In the genomic region with DNA sequence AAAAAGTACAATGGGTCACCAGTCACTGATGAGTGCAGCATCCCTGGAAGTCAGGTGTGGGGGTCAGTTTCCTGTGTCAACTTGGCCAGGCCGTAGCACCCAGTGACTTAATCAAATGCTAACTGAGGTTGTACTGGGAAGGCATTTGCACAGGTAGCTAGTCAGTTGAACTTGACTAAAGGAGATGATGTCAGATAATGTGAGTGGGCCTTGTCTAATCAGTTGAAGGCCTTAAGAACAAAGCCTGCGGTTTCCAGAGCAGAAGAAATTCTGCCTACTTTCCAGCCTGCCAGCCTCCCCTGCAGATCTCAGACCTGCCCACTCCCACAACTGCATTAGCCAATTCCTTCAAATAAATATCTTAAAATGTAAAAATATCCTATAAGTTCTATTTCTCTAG, we compare ENCODE assay signal across 31 cellular contexts. TPM values are rescaled to one million over a fixed set of nuclear protein-coding genes. Genes with fewer than 3 reads are reported as not detected.
DNase-seq lines count a peak whose midpoint lies in the region; ATAC-seq and TF ChIP-seq lines count a peak whose summit lies in the region.
"Had no signal": no experiment of that assay in that cellular context is flagged by ENCODE, and none has a peak within 500 bp of the region (broad histone marks: within the 10 kb centered on the region; RNA-seq: fewer than 3 reads in every experiment).

No MANE protein-coding gene starts in this region.

- H4K20me1 ChIP-seq in smooth muscle cell (ENCODE audit: low read depth): no peaks in the 10 kb centered on the region

- no peak overlapping the region for H3K9ac ChIP-seq in smooth muscle cell (ENCODE audit: low read depth)
- H3K9ac ChIP-seq: KMS-11 had no signal

- peaks cover 4% of the 10 kb centered on the region for H3F3A ChIP-seq in smooth muscle cell (ENCODE audit: low read depth)

- in situ Hi-C loops in GM13977 (cut with MboI; ENCODE audit: low pct_unique_long_range_greater_than_20kb, low sequenced_read_pairs, unreplicated experiment): no loop called here

- intact Hi-C loops in ascending aorta (cut with DNase I) (loop anchor here (2.0 kb wide), 1 partner anchor 14 kb away; no protein-coding TSS in a partner anchor), left lung (cut with DNase I) (no loop called here)

- WGBS in smooth muscle cell (ENCODE audit: low lambda C conversion rate): 68% methylated on average over 2 of the region's 2 CpGs

- ATAC-seq in left lung: no peak
- no peak for ATAC-seq in HG03280 (IDR thresholded peaks at IDR 0.05; ENCODE audit: unreplicated experiment)
- ATAC-seq: left ventricle myocardium superior; naive thymus-derived CD4-positive, alpha-beta T cell; T-cell had no signal

- peaks cover 11 to 52% of the 10 kb centered on the region in 2 donors for H3K4me1 ChIP-seq in ascending aorta
- peaks cover 16 to 39% of the 10 kb centered on the region in 2 donors for H3K4me1 ChIP-seq in left lung
- no peaks in the 10 kb centered on the region for H3K4me1 ChIP-seq in smooth muscle cell (ENCODE audit: low read depth)
- H3K4me1 ChIP-seq: Peyer's patch, SJCRH30 had no signal

- H3K36me3 ChIP-seq in ascending aorta: no peaks in the 10 kb centered on the region
- no peaks in the 10 kb centered on the region for H3K36me3 ChIP-seq in left lung
- H3K36me3 ChIP-seq in smooth muscle cell (ENCODE audit: low read depth): no peaks in the 10 kb centered on the region
- H3K36me3 ChIP-seq: Peyer's patch, SJCRH30, upper lobe of left lung had no signal

- DNase-seq in HL-60 (ENCODE audit: low read depth in 1 of 2, low spot score in 1 of 2): no peak
- DNase-seq in ascending aorta (ENCODE audit: low spot score in 2 of 2): no peak
- DNase-seq in left lung: no peak
- no peak for DNase-seq in smooth muscle cell (lab: John Stamatoyannopoulos, UW; ENCODE audit: unreplicated experiment)
- no peak for DNase-seq in NCI-H2196 treated with DMSO at 0.1 percent for 48 hours (lab: John Stamatoyannopoulos, UW; ENCODE audit: unreplicated experiment)
- no peak for DNase-seq in GM13977 (ENCODE audit: low spot score)
- DNase-seq: activated B cell treated with CpG ODN at 0.5 μM for 24 hours; activated CD4-positive, alpha-beta T cell treated with anti-CD3 and anti-CD28 coated beads, Interleukin-2, amount 10 ng/mL, durations not matched to agents 7 days and 5 days; activated effector memory CD4-positive, alpha-beta T cell treated with Interleukin-2 at 50 U/mL for 16 hours; aorta; DMS79; effector memory CD4-positive, alpha-beta T cell; erythroblast; left ventricle myocardium superior; MM.1S; naive thymus-derived CD4-positive, alpha-beta T cell; NCI-H1417; NCI-H2029 treated with DMSO at 0.1 percent for 48 hours; NCI-H2227 treated with DMSO at 0.1 percent for 48 hours; NCI-H526 treated with DMSO at 0.1 percent for 48 hours; Peyer's patch; SJCRH30; stimulated activated naive CD4-positive, alpha-beta T cell; T-cell; upper lobe of left lung had no signal

- H3K4me3 ChIP-seq in HL-60 (replicated peaks; ENCODE audit: insufficient read depth, low read length): no peak overlapping the region
- H3K4me3 ChIP-seq in ascending aorta: no peak overlapping the region
- no peak overlapping the region for H3K4me3 ChIP-seq in left lung
- no peak overlapping the region for H3K4me3 ChIP-seq in smooth muscle cell
- H3K4me3 ChIP-seq: coronary artery, Peyer's patch, SJCRH30, skin epidermis, upper lobe of left lung had no signal

- no peak overlapping the region for H2AFZ ChIP-seq in smooth muscle cell (ENCODE audit: low read depth)

- peak overlapping the region; percentile 17 for H3K4me2 ChIP-seq in smooth muscle cell
- H3K4me2 ChIP-seq: KMS-11 had no signal

- H3K9me3 ChIP-seq in ascending aorta: no peaks in the 10 kb centered on the region
- H3K9me3 ChIP-seq in left lung: no peaks in the 10 kb centered on the region
- H3K9me3 ChIP-seq in smooth muscle cell (replicated peaks; ENCODE audit: low read depth): no peaks in the 10 kb centered on the region
- H3K9me3 ChIP-seq: Peyer's patch, SJCRH30, upper lobe of left lung had no signal

- H3K27me3 ChIP-seq in HL-60 (ENCODE audit: insufficient read depth, poor library complexity, severe bottlenecking): no peaks in the 10 kb centered on the region
- H3K27me3 ChIP-seq in ascending aorta: no peaks in the 10 kb centered on the region
- no peaks in the 10 kb centered on the region for H3K27me3 ChIP-seq in left lung
- no peaks in the 10 kb centered on the region for H3K27me3 ChIP-seq in smooth muscle cell (ENCODE audit: low read depth)
- H3K27me3 ChIP-seq: Peyer's patch, SJCRH30, upper lobe of left lung had no signal

- peak overlapping the region; percentile 80 for H3K27ac ChIP-seq in HL-60 (replicated peaks)
- peak overlapping the region; percentile 63 to 92 for H3K27ac ChIP-seq in ascending aorta
- H3K27ac ChIP-seq in left lung: peak overlapping the region; percentile 17 to 66
- peak overlapping the region; percentile 68 for H3K27ac ChIP-seq in smooth muscle cell (ENCODE audit: low read depth)
- H3K27ac ChIP-seq: coronary artery, KMS-11, Peyer's patch, SJCRH30, skin epidermis had no signal

- H3K79me2 ChIP-seq in smooth muscle cell (ENCODE audit: low read depth): no peaks in the 10 kb centered on the region

- TF ChIP-seq CTCF in HL-60 (IDR thresholded peaks at IDR 0.05; ENCODE audit: insufficient read depth, low read length): no peak
- TF ChIP-seq CTCF in ascending aorta (IDR thresholded peaks at IDR 0.05): no peak
- no peak for TF ChIP-seq CTCF in left lung (IDR thresholded peaks at IDR 0.05)
- TF ChIP-seq CTCF in smooth muscle cell (IDR thresholded peaks at IDR 0.05; ENCODE audit: borderline replicate concordance, insufficient read depth, poor library complexity, severe bottlenecking): no peak
- TF ChIP-seq CTCF in GM13977 (IDR thresholded peaks at IDR 0.05; ENCODE audit: extremely low read depth, insufficient read depth, missing control alignments): no peak

RNA-seq across cellular contexts. Expression of gene ERG, which starts 57.1 kb away (rescaled TPM):
- 28.5 TPM for total RNA-seq in ascending aorta
- 10 to 100 TPM; 21.7 to 27.6 TPM for total RNA-seq in left lung
- total RNA-seq in smooth muscle cell: 11.0 and 13.9 TPM in 2 replicates
- 9.2 and 14.4 TPM in 2 replicates for polyA plus RNA-seq in smooth muscle cell
- total RNA-seq: activated B cell treated with CpG ODN at 0.5 μM for 24 hours; activated CD4-positive, alpha-beta T cell treated with anti-CD3 and anti-CD28 coated beads, Interleukin-2, amount 10 ng/mL, durations not matched to agents 7 days and 5 days; activated CD8-positive, alpha-beta memory T cell treated with anti-CD3 and anti-CD28 coated beads for 36 hours; fibroblast of villous mesenchyme; SJCRH30 had no signal
- polyA plus RNA-seq: naive thymus-derived CD4-positive, alpha-beta T cell had no signal
